Comparison of ENCODE assay signal across 8 cellular contexts in genomic region chr17:41687828-41688640, GRCh38. TPM values are rescaled to one million over a fixed set of nuclear protein-coding genes. Genes with fewer than 3 reads are reported as not detected.
DNase-seq lines count a peak whose midpoint lies in the region; ATAC-seq, FAIRE-seq and TF ChIP-seq lines count a peak whose summit lies in the region.

No MANE protein-coding gene starts in this region.

- no peak for TF ChIP-seq CTCF in cardiac fibroblast (IDR thresholded peaks at IDR 0.05; ENCODE audit: low read depth, low read length)
- no peak for TF ChIP-seq CTCF in liver (IDR thresholded peaks at IDR 0.05; ENCODE audit: low read depth, low read length, missing input control)

- DNase-seq in activated CD4-positive, CD25-positive, alpha-beta regulatory T cell treated with anti-CD3 and anti-CD28 coated beads, Interleukin-2, amount 50 U/mL, for 16 hours (ENCODE audit: low read depth, low spot score), result peak; percentile 38
- DNase-seq in activated CD4-positive, CD25-positive, alpha-beta regulatory T cell treated with anti-CD3 and anti-CD28 coated beads, Interleukin-2, amount 50 U/mL, for 72 hours, result no peak
- DNase-seq in NAMALWA (ENCODE audit: low spot score) (peak; percentile 89), T-helper 22 cell (ENCODE audit: low read depth) (peak; percentile 27), cardiac fibroblast (ENCODE audit: low read depth in 2 of 2) (peak in 1 of 2 donors; percentile 53), H54 (ENCODE audit: insufficient read length, low spot score) (no peak)
- DNase-seq in stimulated activated effector memory CD8-positive, alpha-beta T cell treated with anti-CD3 and anti-CD28 coated beads, Interleukin-12 subunit alpha, Interleukin-12 subunit beta, amount 100 ng/mL, for 72 hours (ENCODE audit: low spot score in 2 of 2), result peak in 1 of 2 donors; percentile 74

- peak overlapping the region; percentile 92 for H3K4me3 Mint-ChIP-seq in stimulated activated effector memory CD8-positive, alpha-beta T cell treated with anti-CD3 and anti-CD28 coated beads, Interleukin-12 subunit alpha, Interleukin-12 subunit beta, amount 100 ng/mL, for 72 hours

- H3K27ac Mint-ChIP-seq in stimulated activated effector memory CD8-positive, alpha-beta T cell treated with anti-CD3 and anti-CD28 coated beads, Interleukin-12 subunit alpha, Interleukin-12 subunit beta, amount 100 ng/mL, for 72 hours, result peak overlapping the region; percentile 100

- H3K9me3 Mint-ChIP-seq in stimulated activated effector memory CD8-positive, alpha-beta T cell treated with anti-CD3 and anti-CD28 coated beads, Interleukin-12 subunit alpha, Interleukin-12 subunit beta, amount 100 ng/mL, for 72 hours, result no peaks in the 10 kb centered on the region

- peaks cover 39% of the 10 kb centered on the region for H3K4me1 Mint-ChIP-seq in stimulated activated effector memory CD8-positive, alpha-beta T cell treated with anti-CD3 and anti-CD28 coated beads, Interleukin-12 subunit alpha, Interleukin-12 subunit beta, amount 100 ng/mL, for 72 hours

- peak overlapping the region; percentile 56 to 64 for H3K4me3 ChIP-seq in cardiac fibroblast (replicated peaks in 1 of 2; ENCODE audit: low read depth in 2 of 2, low read length in 2 of 2)
- H3K4me3 ChIP-seq in liver (ENCODE audit: low read depth in 1 of 3, low read length in 3 of 3), result peak overlapping the region; percentile 51 to 67 (median 57)

- H3K27ac ChIP-seq in liver (ENCODE audit: low read depth in 1 of 2, low read length in 2 of 2), result peak overlapping the region; percentile 95 to 99

- no peak for TF ChIP-seq POLR2A in H54 (IDR thresholded peaks at IDR 0.05; ENCODE audit: low read depth, low read length)

- FAIRE-seq in H54 (lab: Jason Lieb, UNC), result no peak

- peaks cover 8 to 35% (median 33%) of the 10 kb centered on the region in 4 donors for H3K36me3 ChIP-seq in liver (ENCODE audit: control insufficient read depth in 4 of 4, insufficient read depth in 3 of 4, low read depth in 1 of 4, low read length in 3 of 4)

- H3K9me3 ChIP-seq in liver (ENCODE audit: control insufficient read depth in 4 of 4, low read length in 3 of 4), result no peaks in the 10 kb centered on the region

- TF ChIP-seq RAD21 in liver (IDR thresholded peaks at IDR 0.05), result no peak

- 3% methylated on average over 23 of the region's 23 CpGs for WGBS in liver

- H3K27me3 ChIP-seq in liver (ENCODE audit: control insufficient read depth in 4 of 4, insufficient read depth in 4 of 4, low read length in 3 of 4), result no peaks in the 10 kb centered on the region

- H3K4me1 ChIP-seq in liver (ENCODE audit: control insufficient read depth in 4 of 4, insufficient read depth in 4 of 4, low read length in 3 of 4), result peaks cover 0 to 26% (median 17%) of the 10 kb centered on the region in 4 donors

- peaks cover 50% of the 10 kb centered on the region for H3K36me3 Mint-ChIP-seq in stimulated activated effector memory CD8-positive, alpha-beta T cell treated with anti-CD3 and anti-CD28 coated beads, Interleukin-12 subunit alpha, Interleukin-12 subunit beta, amount 100 ng/mL, for 72 hours

- peak; percentile 17 for ATAC-seq in stimulated activated effector memory CD8-positive, alpha-beta T cell treated with anti-CD3 and anti-CD28 coated beads, Interleukin-12 subunit alpha, Interleukin-12 subunit beta, amount 100 ng/mL, for 72 hours

- H3K9ac ChIP-seq in liver (ENCODE audit: low read depth in 1 of 2, low read length in 2 of 2), result peak overlapping the region; percentile 70 to 89

TF ChIP-seq in liver, 16 proteins besides CTCF, POLR2A, EP300 and RAD21:
- no peak for TF ChIP-seq REST (IDR thresholded peaks at IDR 0.05)
- TF ChIP-seq EGR1 (IDR thresholded peaks at IDR 0.05; ENCODE audit: low read depth in 2 of 2), result peak in 1 of 2 donors; percentile 61
- TF ChIP-seq HNF4A (conservative IDR thresholded peaks at IDR 0.05), result peak in 1 of 2 donors; percentile 15
- peak; percentile 31 for TF ChIP-seq ZBTB33 (IDR thresholded peaks at IDR 0.05)
- no peak for TF ChIP-seq ATF3 (IDR thresholded peaks at IDR 0.05)

RNA-seq across cellular contexts. Expression of gene EIF1, which starts 0.7 kb away (rescaled TPM):
- total RNA-seq in liver, result 10 to 100 TPM; 56.5 to 61.0 TPM
- 100 to 1,000 TPM; 258 to 755 TPM for polyA plus RNA-seq in liver

RNA-seq across cellular contexts. Expression of gene GAST, which starts 24.1 kb away (rescaled TPM):
- not detected for total RNA-seq in liver
- not detected for polyA plus RNA-seq in liver

RNA-seq across cellular contexts. Expression of gene HAP1, which starts 46.4 kb away (rescaled TPM):
- under 1 TPM; under 0.01 to 0.05 TPM for total RNA-seq in liver
- polyA plus RNA-seq in liver, result under 1 TPM; 0.02 to 0.04 TPM

Comparison
In these comparisons a context has a peak if more than half of its experiments do, and no peak if none do; other contexts are left out.
1. DNase-seq: peak in activated CD4-positive, CD25-positive, alpha-beta regulatory T cell treated with anti-CD3 and anti-CD28 coated beads, Interleukin-2, amount 50 U/mL, for 16 hours (single experiment), NAMALWA (single experiment) and T-helper 22 cell (single experiment); none in activated CD4-positive, CD25-positive, alpha-beta regulatory T cell treated with anti-CD3 and anti-CD28 coated beads, Interleukin-2, amount 50 U/mL, for 72 hours (single experiment) and H54 (single experiment).